Comparison of ENCODE assay signal across 8 cellular contexts in genomic region chr2:70248145-70248809, GRCh38. TPM values are rescaled to one million over a fixed set of nuclear protein-coding genes. Genes with fewer than 3 reads are reported as not detected.
DNase-seq lines count a peak whose midpoint lies in the region; ATAC-seq and TF ChIP-seq lines count a peak whose summit lies in the region.

A gene with protein sequence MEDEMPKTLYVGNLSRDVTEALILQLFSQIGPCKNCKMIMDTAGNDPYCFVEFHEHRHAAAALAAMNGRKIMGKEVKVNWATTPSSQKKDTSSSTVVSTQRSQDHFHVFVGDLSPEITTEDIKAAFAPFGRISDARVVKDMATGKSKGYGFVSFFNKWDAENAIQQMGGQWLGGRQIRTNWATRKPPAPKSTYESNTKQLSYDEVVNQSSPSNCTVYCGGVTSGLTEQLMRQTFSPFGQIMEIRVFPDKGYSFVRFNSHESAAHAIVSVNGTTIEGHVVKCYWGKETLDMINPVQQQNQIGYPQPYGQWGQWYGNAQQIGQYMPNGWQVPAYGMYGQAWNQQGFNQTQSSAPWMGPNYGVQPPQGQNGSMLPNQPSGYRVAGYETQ (minus strand): TSS chr2:70248628. CDS start chr2:70248430, 198 bp downstream.

- TF ChIP-seq CTCF in chondrocyte (IDR thresholded peaks at IDR 0.05): no peak

- peak; percentile 92 for TF ChIP-seq POLR2A in GM19099 (IDR thresholded peaks at IDR 0.05; ENCODE audit: extremely low read depth, insufficient read length, low read depth)

- no peaks in the 10 kb centered on the region for H3K27me3 Mint-ChIP-seq in chondrocyte (ENCODE audit: low read depth)

- H3K27ac Mint-ChIP-seq in chondrocyte (ENCODE audit: unreplicated experiment): peak within 1 kb of the TSS; percentile 99

- peak; percentile 98 for DNase-seq in AG20443 (ENCODE audit: low spot score)
- peak; percentile 96 for DNase-seq in NCI-H510A (lab: John Stamatoyannopoulos, UW)
- peak; percentile 98 for DNase-seq in activated CD4-positive, alpha-beta T cell treated with anti-CD3 and anti-CD28 coated beads for 1 hour
- DNase-seq in chondrocyte (ENCODE audit: low spot score): peak; percentile 98
- peak; percentile 99 for DNase-seq in kidney glomerular epithelial cell (lab: John Stamatoyannopoulos, UW)
- DNase-seq in stimulated activated CD4-positive, alpha-beta T cell treated with anti-CD3 and anti-CD28 coated beads, Interleukin-1b, Interleukin-23, amount 100 ng/mL, for 1 hour (ENCODE audit: low read depth in 2 of 2): peak; percentile 95 to 96

- ATAC-seq in HG03432 (IDR thresholded peaks at IDR 0.05; ENCODE audit: unreplicated experiment): peak; percentile 95

- H3K9me3 Mint-ChIP-seq in chondrocyte (ENCODE audit: low read depth): no peaks in the 10 kb centered on the region

- no peaks in the 10 kb centered on the region for H3K36me3 Mint-ChIP-seq in chondrocyte (ENCODE audit: low read depth)

- peak within 1 kb of the TSS; percentile 89 for H3K4me3 Mint-ChIP-seq in chondrocyte (ENCODE audit: unreplicated experiment)

- peaks cover 38% of the 10 kb centered on the region for H3K4me1 Mint-ChIP-seq in chondrocyte (ENCODE audit: low read depth)

RNA-seq across cellular contexts. Expression of the gene that starts here (rescaled TPM):
- 87.0 to 121 TPM (median 94.8 TPM) in 3 replicates for total RNA-seq in chondrocyte

Comparison
In these comparisons a context has a peak if more than half of its experiments do, and no peak if none do; other contexts are left out.
1. Peak in every context shown above with its lines: DNase-seq and ATAC-seq.